In the genomic region with DNA sequence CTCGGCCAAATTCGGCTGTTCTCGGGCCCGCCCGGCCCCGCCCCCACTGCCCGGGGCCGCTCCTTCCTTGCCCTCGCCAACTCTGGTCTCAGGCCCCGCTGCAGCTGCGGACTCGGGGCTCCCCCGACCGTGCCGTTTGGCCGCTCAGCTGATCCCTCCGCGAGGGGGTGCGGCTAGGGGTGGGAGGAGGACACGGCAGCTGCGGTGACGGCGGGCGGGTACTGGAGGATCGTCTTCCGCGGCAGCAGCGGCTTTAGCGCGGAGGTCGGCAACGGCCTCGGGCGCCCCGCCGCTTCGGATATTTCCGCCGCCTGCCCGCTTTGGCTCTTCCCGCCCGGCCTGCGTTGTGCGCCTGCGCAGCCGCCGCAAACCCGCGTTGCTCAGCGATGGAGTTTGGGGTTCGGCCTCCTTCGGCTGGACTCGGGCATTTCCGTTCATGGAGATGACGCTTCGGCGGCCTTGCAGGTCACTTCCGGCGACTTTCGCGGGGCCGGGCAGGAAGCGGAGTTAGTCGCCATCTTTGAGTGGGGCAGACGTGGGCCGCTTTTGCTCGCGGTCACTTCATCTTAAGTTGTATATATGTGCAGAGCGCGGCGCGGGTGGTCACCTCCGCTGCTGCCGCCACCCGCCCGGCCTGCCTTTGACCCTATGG, we compare ENCODE assay signal across 8 cellular contexts. TPM values are rescaled to one million over a fixed set of nuclear protein-coding genes. Genes with fewer than 3 reads are reported as not detected.
A peak's percentile ranks its signal among the peaks of the same experiment; 100 is the strongest.
DNase-seq lines count a peak whose midpoint lies in the region; ATAC-seq and TF ChIP-seq lines count a peak whose summit lies in the region.

No MANE protein-coding gene starts in this region.

- DNase-seq in ELF-1 (ENCODE audit: low read depth, low spot score) = peak; percentile 99
- peak; percentile 98 for DNase-seq in H7
- peak; percentile 99 for DNase-seq in NAMALWA (ENCODE audit: low spot score)
- DNase-seq in activated effector memory CD4-positive, alpha-beta T cell treated with anti-CD3 and anti-CD28 coated beads, Interleukin-2, amount 50 U/mL, for 16 hours = peak; percentile 100
- DNase-seq in glomerular visceral epithelial cell (ENCODE audit: extremely low spot score) = peak; percentile 99
- DNase-seq in trophoblast cell = peak; percentile 99 to 100
- peak; percentile 97 to 100 for DNase-seq in upper lobe of left lung
- DNase-seq in NCI-H446 treated with DMSO at 0.1 percent for 48 hours (lab: John Stamatoyannopoulos, UW) = no peak

- peak overlapping the region; percentile 96 for H2BK120ac ChIP-seq in trophoblast cell (ENCODE audit: insufficient read depth, low read length, poor library complexity)

- peak overlapping the region; percentile 100 for H3K18ac ChIP-seq in trophoblast cell (ENCODE audit: low read length)

- peak overlapping the region; percentile 97 for H3K4ac ChIP-seq in trophoblast cell (ENCODE audit: low read depth, low read length)

- no peak for TF ChIP-seq EP300 in upper lobe of left lung (IDR thresholded peaks at IDR 0.05)

- H3K9me3 ChIP-seq in trophoblast cell (ENCODE audit: insufficient read depth, low read depth, low read length) = peaks cover 16% of the 10 kb centered on the region
- no peaks in the 10 kb centered on the region for H3K9me3 ChIP-seq in upper lobe of left lung

- H3K27ac ChIP-seq in trophoblast cell (ENCODE audit: low read depth, low read length) = peak overlapping the region; percentile 100
- peak overlapping the region; percentile 98 to 100 (median 98) for H3K27ac ChIP-seq in upper lobe of left lung

- peaks cover 26% of the 10 kb centered on the region for H3K79me1 ChIP-seq in trophoblast cell (ENCODE audit: low read length)

- no peak overlapping the region for H2BK12ac ChIP-seq in trophoblast cell (ENCODE audit: low read length)

- H3K9ac ChIP-seq in trophoblast cell (ENCODE audit: low read length) = peak overlapping the region; percentile 99

- no peak for TF ChIP-seq CTCF in upper lobe of left lung (IDR thresholded peaks at IDR 0.05)

- H3K4me1 ChIP-seq in trophoblast cell (ENCODE audit: control insufficient read depth in 1 of 2, insufficient read depth in 2 of 2, low read length in 2 of 2) (peaks cover 29 to 45% of the 10 kb centered on the region in 2 experiments), upper lobe of left lung (peaks cover 58 to 74% (median 63%) of the 10 kb centered on the region in 4 donors)

- H3K14ac ChIP-seq in trophoblast cell (ENCODE audit: low read length) = peak overlapping the region; percentile 100

- H3K4me3 ChIP-seq in H7 (ENCODE audit: insufficient read depth, low read depth, low read length) (peak overlapping the region; percentile 79), trophoblast cell (ENCODE audit: low read depth, low read length) (peak overlapping the region; percentile 89), upper lobe of left lung (peak overlapping the region; percentile 71 to 96 (median 85))

- peaks cover 27% of the 10 kb centered on the region for H3K79me2 ChIP-seq in trophoblast cell (ENCODE audit: control insufficient read depth, insufficient read depth, low read length, poor library complexity)

- H4K12ac ChIP-seq in trophoblast cell (ENCODE audit: low read depth, low read length) = peak overlapping the region; percentile 99

- H3K23ac ChIP-seq in trophoblast cell (ENCODE audit: low read length) = no peak overlapping the region

- H3K4me2 ChIP-seq in trophoblast cell (ENCODE audit: low read length) = peak overlapping the region; percentile 92

- no CpG with 5 or more reads among the region's 76 CpGs for WGBS in trophoblast cell (ENCODE audit: extremely low coverage, insufficient coverage, insufficient read length)
- 1% methylated on average over 39 of the region's 76 CpGs; no CpG with 5 or more reads in 1 of the 2 donors for WGBS in upper lobe of left lung, 2 donors

- peak; percentile 91 for ATAC-seq in upper lobe of left lung (ENCODE audit: low FRiP score in 2 of 2)

- H3K27me3 ChIP-seq in H7 (ENCODE audit: control insufficient read depth, insufficient read depth, low read length) (no peaks in the 10 kb centered on the region), trophoblast cell (ENCODE audit: insufficient read depth, low read length) (peaks cover 17% of the 10 kb centered on the region), upper lobe of left lung (peaks cover 0 to 10% (median 0%) of the 10 kb centered on the region in 4 donors)

- H3K36me3 ChIP-seq in H7 (replicated peaks; ENCODE audit: control insufficient read depth, insufficient read depth, low read length) (peaks cover 12% of the 10 kb centered on the region), trophoblast cell (ENCODE audit: control insufficient read depth in 1 of 2, insufficient read depth in 2 of 2, low read length in 2 of 2) (peaks cover 21 to 23% of the 10 kb centered on the region in 2 experiments), upper lobe of left lung (peaks cover 9 to 16% (median 14%) of the 10 kb centered on the region in 4 donors)

- peak overlapping the region; percentile 99 for H4K91ac ChIP-seq in trophoblast cell (ENCODE audit: low read depth, low read length)

- peak overlapping the region; percentile 97 for H2AFZ ChIP-seq in trophoblast cell (ENCODE audit: insufficient read depth, low read length, poor library complexity)

- TF ChIP-seq POLR2A in upper lobe of left lung (IDR thresholded peaks at IDR 0.05) = peak in 3 of 4 donors; percentile 54 to 85 (median 56)

- H2BK5ac ChIP-seq in trophoblast cell (ENCODE audit: low read depth, low read length, poor library complexity) = peak overlapping the region; percentile 99

- peak overlapping the region; percentile 99 for H4K8ac ChIP-seq in trophoblast cell (ENCODE audit: low read depth, low read length)

- peak overlapping the region; percentile 98 for H2AK5ac ChIP-seq in trophoblast cell (ENCODE audit: low read length)

RNA-seq across cellular contexts. Expression of gene UBE2M, which starts 0.3 kb away (rescaled TPM):
- total RNA-seq in H7 (2014; rRNA removed; shearing (Covaris generic)) = 131 and 188 TPM in 2 replicates
- 98.2 and 99.0 TPM in 2 replicates for polyA plus RNA-seq in trophoblast cell (2013)
- total RNA-seq in upper lobe of left lung = 10 to 100 TPM; 33.0 to 53.9 (median 41.6) TPM

RNA-seq across cellular contexts. Expression of gene CHMP2A, which starts 3.8 kb away (rescaled TPM):
- 85.9 and 96.2 TPM in 2 replicates for total RNA-seq in H7 (2014; rRNA removed; shearing (Covaris generic))
- polyA plus RNA-seq in trophoblast cell (2013) = 137 and 138 TPM in 2 replicates
- 100 to 1,000 TPM in 5 of 6 donors, 10 to 100 TPM in 1; 75.4 to 162 (median 123) TPM for total RNA-seq in upper lobe of left lung

RNA-seq across cellular contexts. Expression of gene MZF1, which starts 14.4 kb away (rescaled TPM):
- total RNA-seq in H7 (2014; rRNA removed; shearing (Covaris generic)) = 11.0 and 12.5 TPM in 2 replicates
- polyA plus RNA-seq in trophoblast cell (2013) = 12.4 and 13.2 TPM in 2 replicates
- total RNA-seq in upper lobe of left lung = 100 to 1,000 TPM in 1 of 6 donors, 10 to 100 TPM in 5; 34.8 to 162 (median 45.5) TPM

RNA-seq across cellular contexts. Expression of gene TRIM28, which starts 14.9 kb away (rescaled TPM):
- total RNA-seq in H7 (2014; rRNA removed; shearing (Covaris generic)) = 1,648 and 1,979 TPM in 2 replicates
- polyA plus RNA-seq in trophoblast cell (2013) = 646 and 654 TPM in 2 replicates
- 100 to 1,000 TPM; 197 to 283 (median 213) TPM for total RNA-seq in upper lobe of left lung

RNA-seq across cellular contexts. Expression of gene ZBTB45, which starts 39.1 kb away (rescaled TPM):
- 12.6 and 20.4 TPM in 2 replicates for total RNA-seq in H7 (2014; rRNA removed; shearing (Covaris generic))
- polyA plus RNA-seq in trophoblast cell (2013) = 14.8 and 15.3 TPM in 2 replicates
- total RNA-seq in upper lobe of left lung = 10 to 100 TPM; 11.9 to 19.7 (median 15.0) TPM
